In genomic region chr2:169325886-169326285, GRCh38 we compare ENCODE assay signal across 8 cellular contexts. TPM values are rescaled to one million over a fixed set of nuclear protein-coding genes. Genes with fewer than 3 reads are reported as not detected.
"Had no signal": no experiment of that assay in that cellular context is flagged by ENCODE, and none has a peak within 500 bp of the region (broad histone marks: within the 10 kb centered on the region; RNA-seq: fewer than 3 reads in every experiment).

No MANE protein-coding gene starts in this region.

RNA-seq across cellular contexts. Expression of gene LRP2, which starts 36.4 kb away (rescaled TPM):
- total RNA-seq: left colon, lung microvascular endothelial cell, mammary epithelial cell, mesenteric fat pad, mononuclear cell, myocyte had no signal
- polyA plus RNA-seq: immature natural killer cell, keratinocyte had no signal
